Comparison of ENCODE assay signal across 1 cellular context in the genomic region with DNA sequence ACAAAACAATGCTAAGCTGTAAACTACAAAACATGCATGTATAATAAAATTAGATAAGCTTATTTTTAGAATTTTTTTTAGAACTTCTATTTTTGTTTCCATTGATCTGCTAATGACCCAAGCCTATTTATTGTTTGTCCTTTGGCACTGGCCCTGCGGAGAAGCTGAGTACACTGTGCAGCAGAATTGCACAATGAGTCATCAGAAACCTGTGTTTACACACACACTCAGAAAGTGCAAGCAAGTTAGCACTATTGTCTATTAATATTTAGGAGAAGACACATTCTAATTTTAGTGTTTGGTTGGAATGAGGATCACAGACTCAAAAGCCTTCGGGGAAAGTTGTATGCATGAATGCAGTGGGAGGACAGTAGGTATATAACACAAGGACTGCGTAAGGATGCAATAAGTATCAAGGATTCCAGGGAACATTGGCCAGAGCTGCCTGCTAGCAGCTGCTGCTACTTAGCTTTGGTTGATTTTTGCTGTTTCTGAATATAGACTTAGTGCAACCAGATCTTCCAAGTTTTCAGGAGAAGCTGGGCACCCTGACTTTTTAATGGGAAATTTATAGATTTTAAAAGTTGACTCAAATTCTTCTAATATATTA.
A peak's percentile ranks its signal among the peaks of the same experiment; 100 is the strongest.
TF ChIP-seq lines count a peak whose summit lies in the region.

No MANE protein-coding gene starts in this region.

TF ChIP-seq in HepG2, 621 proteins besides CTCF, POLR2A, EP300 and RAD21 (continued from another document and continues in another):
- TF ChIP-seq, protein P1, sequence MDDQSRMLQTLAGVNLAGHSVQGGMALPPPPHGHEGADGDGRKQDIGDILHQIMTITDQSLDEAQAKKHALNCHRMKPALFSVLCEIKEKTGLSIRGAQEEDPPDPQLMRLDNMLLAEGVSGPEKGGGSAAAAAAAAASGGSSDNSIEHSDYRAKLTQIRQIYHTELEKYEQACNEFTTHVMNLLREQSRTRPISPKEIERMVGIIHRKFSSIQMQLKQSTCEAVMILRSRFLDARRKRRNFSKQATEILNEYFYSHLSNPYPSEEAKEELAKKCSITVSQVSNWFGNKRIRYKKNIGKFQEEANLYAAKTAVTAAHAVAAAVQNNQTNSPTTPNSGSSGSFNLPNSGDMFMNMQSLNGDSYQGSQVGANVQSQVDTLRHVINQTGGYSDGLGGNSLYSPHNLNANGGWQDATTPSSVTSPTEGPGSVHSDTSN (CRISPR knock-in tag; IDR thresholded peaks at IDR 0.05; ENCODE audit: borderline replicate concordance) = no peak
- TF ChIP-seq TBX3 (IDR thresholded peaks at IDR 0.05; ENCODE audit: borderline replicate concordance) = peak; percentile 65; the same call in 1 of the 2 replicates
- TF ChIP-seq, protein P2, sequence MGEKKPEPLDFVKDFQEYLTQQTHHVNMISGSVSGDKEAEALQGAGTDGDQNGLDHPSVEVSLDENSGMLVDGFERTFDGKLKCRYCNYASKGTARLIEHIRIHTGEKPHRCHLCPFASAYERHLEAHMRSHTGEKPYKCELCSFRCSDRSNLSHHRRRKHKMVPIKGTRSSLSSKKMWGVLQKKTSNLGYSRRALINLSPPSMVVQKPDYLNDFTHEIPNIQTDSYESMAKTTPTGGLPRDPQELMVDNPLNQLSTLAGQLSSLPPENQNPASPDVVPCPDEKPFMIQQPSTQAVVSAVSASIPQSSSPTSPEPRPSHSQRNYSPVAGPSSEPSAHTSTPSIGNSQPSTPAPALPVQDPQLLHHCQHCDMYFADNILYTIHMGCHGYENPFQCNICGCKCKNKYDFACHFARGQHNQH (CRISPR knock-in tag; IDR thresholded peaks at IDR 0.05) = 0 out of 2 replicates have a peak, but pooled peaks have one; percentile 52
- TF ChIP-seq GATAD2A (CRISPR knock-in tag; IDR thresholded peaks at IDR 0.05) = peak; percentile 92
- TF ChIP-seq, protein P3, sequence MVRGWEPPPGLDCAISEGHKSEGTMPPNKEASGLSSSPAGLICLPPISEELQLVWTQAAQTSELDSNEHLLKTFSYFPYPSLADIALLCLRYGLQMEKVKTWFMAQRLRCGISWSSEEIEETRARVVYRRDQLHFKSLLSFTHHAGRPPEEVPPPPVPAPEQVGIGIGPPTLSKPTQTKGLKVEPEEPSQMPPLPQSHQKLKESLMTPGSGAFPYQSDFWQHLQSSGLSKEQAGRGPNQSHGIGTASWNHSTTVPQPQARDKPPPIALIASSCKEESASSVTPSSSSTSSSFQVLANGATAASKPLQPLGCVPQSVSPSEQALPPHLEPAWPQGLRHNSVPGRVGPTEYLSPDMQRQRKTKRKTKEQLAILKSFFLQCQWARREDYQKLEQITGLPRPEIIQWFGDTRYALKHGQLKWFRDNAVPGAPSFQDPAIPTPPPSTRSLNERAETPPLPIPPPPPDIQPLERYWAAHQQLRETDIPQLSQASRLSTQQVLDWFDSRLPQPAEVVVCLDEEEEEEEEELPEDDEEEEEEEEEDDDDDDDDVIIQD (CRISPR knock-in tag; IDR thresholded peaks at IDR 0.05; ENCODE audit: low read depth) = peak; percentile 64; the same call in 1 of the 2 replicates
- TF ChIP-seq NFE2 (CRISPR knock-in tag; IDR thresholded peaks at IDR 0.05) = peak; percentile 70
- TF ChIP-seq MIER2 (CRISPR knock-in tag; IDR thresholded peaks at IDR 0.05) = 0 out of 2 replicates have a peak, but pooled peaks have one; percentile 13
- TF ChIP-seq STAT5B (CRISPR knock-in tag; IDR thresholded peaks at IDR 0.05) = no peak
- no peak for TF ChIP-seq MBD4 (IDR thresholded peaks at IDR 0.05; ENCODE audit: borderline replicate concordance, low read length)
- TF ChIP-seq MED1 (CRISPR knock-in tag; IDR thresholded peaks at IDR 0.05) = peak; percentile 71; the same call in 1 of the 2 replicates
- peak; percentile 95 for TF ChIP-seq MEF2D (CRISPR knock-in tag; IDR thresholded peaks at IDR 0.05)
- TF ChIP-seq SATB2 (CRISPR knock-in tag; IDR thresholded peaks at IDR 0.05) = 0 out of 2 replicates have a peak, but pooled peaks have one; percentile 52
- peak; percentile 74; the same call in 1 of the 2 replicates for TF ChIP-seq IRF2 (CRISPR knock-in tag; IDR thresholded peaks at IDR 0.05)
- TF ChIP-seq, protein P4, sequence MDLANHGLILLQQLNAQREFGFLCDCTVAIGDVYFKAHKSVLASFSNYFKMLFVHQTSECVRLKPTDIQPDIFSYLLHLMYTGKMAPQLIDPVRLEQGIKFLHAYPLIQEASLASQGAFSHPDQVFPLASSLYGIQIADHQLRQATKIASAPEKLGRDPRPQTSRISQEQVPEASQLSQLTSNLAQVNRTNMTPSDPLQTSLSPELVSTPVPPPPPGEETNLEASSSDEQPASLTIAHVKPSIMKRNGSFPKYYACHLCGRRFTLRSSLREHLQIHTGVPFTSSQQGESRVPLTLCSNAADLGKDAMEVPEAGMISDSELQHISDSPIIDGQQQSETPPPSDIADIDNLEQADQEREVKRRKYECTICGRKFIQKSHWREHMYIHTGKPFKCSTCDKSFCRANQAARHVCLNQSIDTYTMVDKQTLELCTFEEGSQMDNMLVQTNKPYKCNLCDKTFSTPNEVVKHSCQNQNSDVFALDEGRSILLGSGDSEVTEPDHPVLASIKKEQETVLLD (CRISPR knock-in tag; IDR thresholded peaks at IDR 0.05; ENCODE audit: low read depth) = no peak
- TF ChIP-seq, protein P5, sequence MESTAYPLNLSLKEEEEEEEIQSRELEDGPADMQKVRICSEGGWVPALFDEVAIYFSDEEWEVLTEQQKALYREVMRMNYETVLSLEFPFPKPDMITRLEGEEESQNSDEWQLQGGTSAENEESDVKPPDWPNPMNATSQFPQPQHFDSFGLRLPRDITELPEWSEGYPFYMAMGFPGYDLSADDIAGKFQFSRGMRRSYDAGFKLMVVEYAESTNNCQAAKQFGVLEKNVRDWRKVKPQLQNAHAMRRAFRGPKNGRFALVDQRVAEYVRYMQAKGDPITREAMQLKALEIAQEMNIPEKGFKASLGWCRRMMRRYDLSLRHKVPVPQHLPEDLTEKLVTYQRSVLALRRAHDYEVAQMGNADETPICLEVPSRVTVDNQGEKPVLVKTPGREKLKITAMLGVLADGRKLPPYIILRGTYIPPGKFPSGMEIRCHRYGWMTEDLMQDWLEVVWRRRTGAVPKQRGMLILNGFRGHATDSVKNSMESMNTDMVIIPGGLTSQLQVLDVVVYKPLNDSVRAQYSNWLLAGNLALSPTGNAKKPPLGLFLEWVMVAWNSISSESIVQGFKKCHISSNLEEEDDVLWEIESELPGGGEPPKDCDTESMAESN (CRISPR knock-in tag; conservative IDR thresholded peaks at IDR 0.05) = no peak
- TF ChIP-seq, protein P6, sequence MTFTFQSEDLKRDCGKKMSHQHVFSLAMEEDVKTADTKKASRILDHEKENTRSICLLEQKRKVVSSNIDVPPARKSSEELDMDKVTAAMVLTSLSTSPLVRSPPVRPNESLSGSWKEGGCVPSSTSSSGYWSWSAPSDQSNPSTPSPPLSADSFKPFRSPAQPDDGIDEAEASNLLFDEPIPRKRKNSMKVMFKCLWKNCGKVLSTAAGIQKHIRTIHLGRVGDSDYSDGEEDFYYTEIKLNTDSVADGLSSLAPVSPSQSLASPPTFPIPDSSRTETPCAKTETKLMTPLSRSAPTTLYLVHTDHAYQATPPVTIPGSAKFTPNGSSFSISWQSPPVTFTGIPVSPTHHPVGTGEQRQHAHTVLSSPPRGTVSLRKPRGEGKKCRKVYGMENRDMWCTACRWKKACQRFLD (CRISPR knock-in tag; IDR thresholded peaks at IDR 0.05; ENCODE audit: borderline replicate concordance) = no peak
- no peak for TF ChIP-seq ZFP37 (CRISPR knock-in tag; IDR thresholded peaks at IDR 0.05; ENCODE audit: borderline replicate concordance)
- TF ChIP-seq, protein P7, sequence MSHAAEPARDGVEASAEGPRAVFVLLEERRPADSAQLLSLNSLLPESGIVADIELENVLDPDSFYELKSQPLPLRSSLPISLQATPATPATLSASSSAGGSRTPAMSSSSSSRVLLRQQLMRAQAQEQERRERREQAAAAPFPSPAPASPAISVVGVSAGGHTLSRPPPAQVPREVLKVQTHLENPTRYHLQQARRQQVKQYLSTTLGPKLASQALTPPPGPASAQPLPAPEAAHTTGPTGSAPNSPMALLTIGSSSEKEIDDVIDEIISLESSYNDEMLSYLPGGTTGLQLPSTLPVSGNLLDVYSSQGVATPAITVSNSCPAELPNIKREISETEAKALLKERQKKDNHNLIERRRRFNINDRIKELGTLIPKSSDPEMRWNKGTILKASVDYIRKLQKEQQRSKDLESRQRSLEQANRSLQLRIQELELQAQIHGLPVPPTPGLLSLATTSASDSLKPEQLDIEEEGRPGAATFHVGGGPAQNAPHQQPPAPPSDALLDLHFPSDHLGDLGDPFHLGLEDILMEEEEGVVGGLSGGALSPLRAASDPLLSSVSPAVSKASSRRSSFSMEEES (CRISPR knock-in tag; IDR thresholded peaks at IDR 0.05) = no peak
- peak; percentile 64; the same call in 1 of the 2 replicates for TF ChIP-seq POGZ (CRISPR knock-in tag; IDR thresholded peaks at IDR 0.05)
- peak; percentile 81; the same call in 1 of the 2 replicates for TF ChIP-seq FOXJ3 (CRISPR knock-in tag; IDR thresholded peaks at IDR 0.05; ENCODE audit: borderline replicate concordance)
- TF ChIP-seq ZNF530 (CRISPR knock-in tag; IDR thresholded peaks at IDR 0.05; ENCODE audit: low read depth) = no peak
- TF ChIP-seq ZBTB20 (CRISPR knock-in tag; IDR thresholded peaks at IDR 0.05; ENCODE audit: borderline replicate concordance, low read depth) = peak; percentile 22; the same call in 1 of the 2 replicates
- TF ChIP-seq ZNF253 (CRISPR knock-in tag; IDR thresholded peaks at IDR 0.05; ENCODE audit: borderline replicate concordance) = no peak
- TF ChIP-seq, protein P8, sequence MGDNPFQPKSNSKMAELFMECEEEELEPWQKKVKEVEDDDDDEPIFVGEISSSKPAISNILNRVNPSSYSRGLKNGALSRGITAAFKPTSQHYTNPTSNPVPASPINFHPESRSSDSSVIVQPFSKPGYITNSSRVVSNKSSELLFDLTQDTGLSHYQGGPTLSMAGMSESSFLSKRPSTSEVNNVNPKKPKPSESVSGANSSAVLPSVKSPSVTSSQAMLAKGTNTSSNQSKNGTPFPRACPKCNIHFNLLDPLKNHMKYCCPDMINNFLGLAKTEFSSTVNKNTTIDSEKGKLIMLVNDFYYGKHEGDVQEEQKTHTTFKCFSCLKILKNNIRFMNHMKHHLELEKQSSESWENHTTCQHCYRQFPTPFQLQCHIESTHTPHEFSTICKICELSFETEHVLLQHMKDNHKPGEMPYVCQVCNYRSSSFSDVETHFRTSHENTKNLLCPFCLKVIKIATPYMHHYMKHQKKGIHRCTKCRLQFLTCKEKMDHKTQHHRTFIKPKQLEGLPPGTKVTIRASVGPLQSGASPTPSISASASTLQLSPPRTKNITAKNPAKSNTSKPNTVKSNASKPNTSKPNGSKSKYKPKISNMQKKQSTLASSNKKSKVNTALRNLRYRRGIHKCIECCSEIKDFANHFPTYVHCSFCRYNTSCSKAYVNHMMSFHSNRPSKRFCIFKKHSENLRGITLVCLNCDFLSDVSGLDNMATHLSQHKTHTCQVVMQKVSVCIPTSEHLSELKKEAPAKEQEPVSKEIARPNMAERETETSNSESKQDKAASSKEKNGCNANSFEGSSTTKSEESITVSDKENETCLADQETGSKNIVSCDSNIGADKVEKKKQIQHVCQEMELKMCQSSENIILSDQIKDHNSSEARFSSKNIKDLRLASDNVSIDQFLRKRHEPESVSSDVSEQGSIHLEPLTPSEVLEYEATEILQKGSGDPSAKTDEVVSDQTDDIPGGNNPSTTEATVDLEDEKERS (CRISPR knock-in tag; IDR thresholded peaks at IDR 0.05) = peak; percentile 64; the same call in 1 of the 2 replicates
- TF ChIP-seq RFX3 (CRISPR knock-in tag; IDR thresholded peaks at IDR 0.05) = no peak
- TF ChIP-seq TBX2 (CRISPR knock-in tag; IDR thresholded peaks at IDR 0.05; ENCODE audit: borderline replicate concordance) = peak; percentile 82; the same call in 1 of the 2 replicates
- TF ChIP-seq, protein P9, sequence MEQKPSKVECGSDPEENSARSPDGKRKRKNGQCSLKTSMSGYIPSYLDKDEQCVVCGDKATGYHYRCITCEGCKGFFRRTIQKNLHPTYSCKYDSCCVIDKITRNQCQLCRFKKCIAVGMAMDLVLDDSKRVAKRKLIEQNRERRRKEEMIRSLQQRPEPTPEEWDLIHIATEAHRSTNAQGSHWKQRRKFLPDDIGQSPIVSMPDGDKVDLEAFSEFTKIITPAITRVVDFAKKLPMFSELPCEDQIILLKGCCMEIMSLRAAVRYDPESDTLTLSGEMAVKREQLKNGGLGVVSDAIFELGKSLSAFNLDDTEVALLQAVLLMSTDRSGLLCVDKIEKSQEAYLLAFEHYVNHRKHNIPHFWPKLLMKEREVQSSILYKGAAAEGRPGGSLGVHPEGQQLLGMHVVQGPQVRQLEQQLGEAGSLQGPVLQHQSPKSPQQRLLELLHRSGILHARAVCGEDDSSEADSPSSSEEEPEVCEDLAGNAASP (CRISPR knock-in tag; IDR thresholded peaks at IDR 0.05; ENCODE audit: borderline replicate concordance) = peak; percentile 45; the same call in 1 of the 2 replicates
- TF ChIP-seq SMC3 (IDR thresholded peaks at IDR 0.05; ENCODE audit: low read length) = peak; percentile 29; the same call in 1 of the 2 replicates
- no peak for TF ChIP-seq ZNF550 (CRISPR knock-in tag; IDR thresholded peaks at IDR 0.05; ENCODE audit: borderline replicate concordance)
- peak; percentile 80; the same call in 1 of the 2 replicates for TF ChIP-seq ZNF331 (CRISPR knock-in tag; IDR thresholded peaks at IDR 0.05)
- TF ChIP-seq ZNF564 (CRISPR knock-in tag; IDR thresholded peaks at IDR 0.05) = no peak
- no peak for TF ChIP-seq ZNF354B (CRISPR knock-in tag; IDR thresholded peaks at IDR 0.05)
- no peak for TF ChIP-seq SRF (IDR thresholded peaks at IDR 0.05; ENCODE audit: low read depth, low read length)
- TF ChIP-seq, protein P10, sequence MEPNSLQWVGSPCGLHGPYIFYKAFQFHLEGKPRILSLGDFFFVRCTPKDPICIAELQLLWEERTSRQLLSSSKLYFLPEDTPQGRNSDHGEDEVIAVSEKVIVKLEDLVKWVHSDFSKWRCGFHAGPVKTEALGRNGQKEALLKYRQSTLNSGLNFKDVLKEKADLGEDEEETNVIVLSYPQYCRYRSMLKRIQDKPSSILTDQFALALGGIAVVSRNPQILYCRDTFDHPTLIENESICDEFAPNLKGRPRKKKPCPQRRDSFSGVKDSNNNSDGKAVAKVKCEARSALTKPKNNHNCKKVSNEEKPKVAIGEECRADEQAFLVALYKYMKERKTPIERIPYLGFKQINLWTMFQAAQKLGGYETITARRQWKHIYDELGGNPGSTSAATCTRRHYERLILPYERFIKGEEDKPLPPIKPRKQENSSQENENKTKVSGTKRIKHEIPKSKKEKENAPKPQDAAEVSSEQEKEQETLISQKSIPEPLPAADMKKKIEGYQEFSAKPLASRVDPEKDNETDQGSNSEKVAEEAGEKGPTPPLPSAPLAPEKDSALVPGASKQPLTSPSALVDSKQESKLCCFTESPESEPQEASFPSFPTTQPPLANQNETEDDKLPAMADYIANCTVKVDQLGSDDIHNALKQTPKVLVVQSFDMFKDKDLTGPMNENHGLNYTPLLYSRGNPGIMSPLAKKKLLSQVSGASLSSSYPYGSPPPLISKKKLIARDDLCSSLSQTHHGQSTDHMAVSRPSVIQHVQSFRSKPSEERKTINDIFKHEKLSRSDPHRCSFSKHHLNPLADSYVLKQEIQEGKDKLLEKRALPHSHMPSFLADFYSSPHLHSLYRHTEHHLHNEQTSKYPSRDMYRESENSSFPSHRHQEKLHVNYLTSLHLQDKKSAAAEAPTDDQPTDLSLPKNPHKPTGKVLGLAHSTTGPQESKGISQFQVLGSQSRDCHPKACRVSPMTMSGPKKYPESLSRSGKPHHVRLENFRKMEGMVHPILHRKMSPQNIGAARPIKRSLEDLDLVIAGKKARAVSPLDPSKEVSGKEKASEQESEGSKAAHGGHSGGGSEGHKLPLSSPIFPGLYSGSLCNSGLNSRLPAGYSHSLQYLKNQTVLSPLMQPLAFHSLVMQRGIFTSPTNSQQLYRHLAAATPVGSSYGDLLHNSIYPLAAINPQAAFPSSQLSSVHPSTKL (CRISPR knock-in tag; IDR thresholded peaks at IDR 0.05) = peak; percentile 95
- TF ChIP-seq HDAC2 (CRISPR knock-in tag; IDR thresholded peaks at IDR 0.05) = peak; percentile 44
